24 cellular contexts compared by ENCODE assay signal in genomic region chr12:49883065-49883464, GRCh38. TPM values are rescaled to one million over a fixed set of nuclear protein-coding genes. Genes with fewer than 3 reads are reported as not detected.
DNase-seq lines count a peak whose midpoint lies in the region; ATAC-seq and TF ChIP-seq lines count a peak whose summit lies in the region.
"Had no signal": no experiment of that assay in that cellular context is flagged by ENCODE, and none has a peak within 500 bp of the region (broad histone marks: within the 10 kb centered on the region; RNA-seq: fewer than 3 reads in every experiment).

No MANE protein-coding gene starts in this region.

- peak; percentile 36 for TF ChIP-seq CTCF in BE2C (IDR thresholded peaks at IDR 0.05; ENCODE audit: low read depth, low read length)
- TF ChIP-seq CTCF in Panc1 (IDR thresholded peaks at IDR 0.05): no peak
- peak; percentile 42 for TF ChIP-seq CTCF in neural cell (IDR thresholded peaks at IDR 0.05; ENCODE audit: poor library complexity, severe bottlenecking)
- no peak for TF ChIP-seq CTCF in CD4-positive, alpha-beta T cell (IDR thresholded peaks at IDR 0.05)

- no peak for TF ChIP-seq EP300 in neural cell (conservative IDR thresholded peaks at IDR 0.05; ENCODE audit: poor library complexity, severe bottlenecking)

- peaks cover 24% of the 10 kb centered on the region for H3K4me1 ChIP-seq in BE2C
- H3K4me1 ChIP-seq in Panc1 (ENCODE audit: control insufficient read depth, insufficient read depth, low read length): 0 out of 2 replicates have a peak, but pooled peaks cover 4% of the 10 kb centered on the region
- peaks cover 38% of the 10 kb centered on the region for H3K4me1 ChIP-seq in ectodermal cell (ENCODE audit: control insufficient read depth, insufficient read depth, low read length)
- H3K4me1 ChIP-seq: gastrocnemius medialis, right atrium auricular region had no signal

- H3K9me2 ChIP-seq in neural cell (ENCODE audit: insufficient read depth, low read length): no peaks in the 10 kb centered on the region

- H3K4me3 ChIP-seq in BE2C (ENCODE audit: low read depth, low read length) (no peak overlapping the region), Panc1 (ENCODE audit: low read depth in 2 of 2, low read length in 2 of 2) (no peak overlapping the region), ectodermal cell (ENCODE audit: insufficient read depth, low read depth, low read length) (no peak overlapping the region), neural cell (ENCODE audit: low read length) (no peak overlapping the region)
- H3K4me3 ChIP-seq: A549, esophagus squamous epithelium, gastrocnemius medialis, lung, MG63, right atrium auricular region, SK-N-MC had no signal

- H3K27me3 ChIP-seq in BE2C: no peaks in the 10 kb centered on the region
- no peaks in the 10 kb centered on the region for H3K27me3 ChIP-seq in Panc1 (ENCODE audit: control insufficient read depth, insufficient read depth, low read length)
- H3K27me3 ChIP-seq in ectodermal cell (ENCODE audit: control insufficient read depth, insufficient read depth, low read length, poor library complexity, severe bottlenecking): no peaks in the 10 kb centered on the region
- H3K27me3 ChIP-seq in neural cell (ENCODE audit: insufficient read depth, low read depth, low read length): no peaks in the 10 kb centered on the region
- H3K27me3 ChIP-seq in CD4-positive, alpha-beta T cell (ENCODE audit: control insufficient read depth, insufficient read depth, low read length): peaks cover 22% of the 10 kb centered on the region
- H3K27me3 ChIP-seq: gastrocnemius medialis, right atrium auricular region had no signal

- H2AFZ ChIP-seq in neural cell (ENCODE audit: low read depth, low read length): peak overlapping the region; percentile 30

- WGBS in ectodermal cell, 2 experiments: 20% methylated on average over 8 of the region's 8 CpGs

- intact Hi-C loops in Panc1 (cut with micrococcal nuclease; ENCODE audit: unreplicated experiment): no loop called here
- intact Hi-C loops in CD4-positive, alpha-beta T cell (cut with DNase I, micrococcal nuclease): no loop called here
- intact Hi-C loops in left colon (cut with DNase I, micrococcal nuclease): no loop called here

- no peak for TF ChIP-seq RAD21 in neural cell (conservative IDR thresholded peaks at IDR 0.05)

- H3K36me3 Mint-ChIP-seq in CD4-positive, alpha-beta T cell (ENCODE audit: low read depth): no peaks in the 10 kb centered on the region

- no peaks in the 10 kb centered on the region for H3F3A ChIP-seq in neural cell (ENCODE audit: insufficient read depth, low read length, poor library complexity, severe bottlenecking)

- CTCF ChIA-PET in Panc1 (lab: Charles Lee): no interaction called here
- CTCF ChIA-PET in CD4-positive, alpha-beta T cell (lab: Charles Lee): no interaction called here

- H3K9ac ChIP-seq in neural cell (ENCODE audit: low read length): peak overlapping the region; percentile 30

- no TSS peak for BruUV-seq in Panc1 (replicated peaks; lab: Mats Ljungman, UMichigan)

- in situ Hi-C loops in Panc1 (cut with HindIII; ENCODE audit: low pct_unique_long_range_greater_than_20kb, low sequenced_read_pairs): no loop called here

- ATAC-seq in Panc1: 0 out of 2 replicates have a peak, but pooled peaks have one; percentile 48
- no peak for ATAC-seq in CD4-positive, alpha-beta T cell (ENCODE audit: poor library complexity)
- ATAC-seq in left colon: no peak
- ATAC-seq: gastrocnemius medialis had no signal

- H3K4me2 ChIP-seq in neural cell (ENCODE audit: low read length): no peak overlapping the region
- H3K4me2 ChIP-seq: A549 had no signal

- H4K20me1 ChIP-seq in neural cell (ENCODE audit: insufficient read depth): no peaks in the 10 kb centered on the region

- no peak overlapping the region for H3K27ac Mint-ChIP-seq in CD4-positive, alpha-beta T cell

- H3K27me3 Mint-ChIP-seq in CD4-positive, alpha-beta T cell: peaks cover 8% of the 10 kb centered on the region

- H3K4me1 Mint-ChIP-seq in CD4-positive, alpha-beta T cell (ENCODE audit: low read depth): no peaks in the 10 kb centered on the region

- H3K9me3 ChIP-seq in BE2C (no peaks in the 10 kb centered on the region), Panc1 (ENCODE audit: control insufficient read depth, insufficient read depth, low read depth, low read length) (no peaks in the 10 kb centered on the region), ectodermal cell (ENCODE audit: control insufficient read depth, low read length) (no peaks in the 10 kb centered on the region), neural cell (ENCODE audit: low read length) (no peaks in the 10 kb centered on the region)
- no peaks in the 10 kb centered on the region for H3K9me3 ChIP-seq in CD4-positive, alpha-beta T cell (ENCODE audit: control insufficient read depth, low read length)
- H3K9me3 ChIP-seq: esophagus squamous epithelium, gastrocnemius medialis, MG63, right atrium auricular region had no signal

- POLR2A ChIA-PET in Panc1 (lab: Charles Lee): interaction anchor here (0.5 to 0.7 kb wide), 2 partner anchors 10 to 202 kb away, joined by 3 to 5 read pairs; partner anchors contain the start of gene SMARCD1
- POLR2A ChIA-PET in CD4-positive, alpha-beta T cell (lab: Charles Lee): no interaction called here

- H3K27ac ChIP-seq in Panc1 (ENCODE audit: low read length) (no peak overlapping the region), ectodermal cell (ENCODE audit: insufficient read depth, low read depth, low read length, poor library complexity, severe bottlenecking) (peak overlapping the region; percentile 47), neural cell (ENCODE audit: low read length) (peak overlapping the region; percentile 27)
- no peak overlapping the region for H3K27ac ChIP-seq in CD4-positive, alpha-beta T cell (ENCODE audit: low read depth, low read length)
- H3K27ac ChIP-seq: A549, esophagus squamous epithelium, gastrocnemius medialis, right atrium auricular region, SK-N-MC had no signal

- no peak overlapping the region for H3K4me3 Mint-ChIP-seq in CD4-positive, alpha-beta T cell

- H3K36me3 ChIP-seq in BE2C (0 out of 2 replicates have a peak, but pooled peaks cover 3% of the 10 kb centered on the region), Panc1 (ENCODE audit: control insufficient read depth, insufficient read depth, low read length) (no peaks in the 10 kb centered on the region), ectodermal cell (ENCODE audit: control insufficient read depth, insufficient read depth, low read length) (no peaks in the 10 kb centered on the region), neural cell (ENCODE audit: insufficient read depth, low read length) (no peaks in the 10 kb centered on the region)
- H3K36me3 ChIP-seq: esophagus squamous epithelium, gastrocnemius medialis, MG63, right atrium auricular region had no signal

- DNase-seq in BE2C: peak; percentile 72
- DNase-seq in Panc1 (ENCODE audit: low read depth, low spot score): no peak
- DNase-seq in CD4-positive, alpha-beta T cell: no peak
- DNase-seq in NCI-H2081 (lab: John Stamatoyannopoulos, UW): no peak
- no peak for DNase-seq in GOT3 (lab: John Stamatoyannopoulos, UW)
- no peak for DNase-seq in left colon
- DNase-seq: activated naive CD4-positive, alpha-beta T cell treated with Interleukin-2 at 50 U/mL for 16 hours; activated T-cell treated with anti-CD3 and anti-CD28 coated beads, Interleukin-2, amount 50 U/mL, for 48 hours; amygdala; cerebellar nuclear complex; effector memory CD4-positive, alpha-beta T cell; esophagus squamous epithelium; gastrocnemius medialis; MG63; NCI-H1436; NCI-H2171; NCI-H524; stimulated activated CD4-positive, alpha-beta T cell treated with anti-CD3 and anti-CD28 coated beads, Interleukin-12 subunit alpha, Interleukin-12 subunit beta, amount 100 ng/mL, for 4 hours had no signal

- H3K9me3 Mint-ChIP-seq in CD4-positive, alpha-beta T cell: no peaks in the 10 kb centered on the region

- H3K79me2 ChIP-seq in neural cell (replicated peaks; ENCODE audit: insufficient read depth, low read length): no peaks in the 10 kb centered on the region

TF ChIP-seq in neural cell, 6 proteins besides CTCF, POLR2A, EP300 and RAD21 (continues in another document):
- TF ChIP-seq EZH2 (IDR thresholded peaks at IDR 0.05; ENCODE audit: borderline replicate concordance, insufficient read depth, low read length, poor library complexity, severe bottlenecking) (no peak), TAF1 (IDR thresholded peaks at IDR 0.05; ENCODE audit: low read depth) (no peak)

RNA-seq across cellular contexts. Expression of gene FAIM2, which starts 20.6 kb away (rescaled TPM):
- polyA plus RNA-seq in BE2C (2012; ENCODE audit: insufficient read depth, insufficient read length, low read depth): 226 TPM
- 0.49 TPM for total RNA-seq in Panc1 (2021; ENCODE audit: unreplicated experiment)
- polyA plus RNA-seq in Panc1 (2012; ENCODE audit: insufficient read length): 0.07 TPM
- 5.8 TPM for polyA plus RNA-seq in ectodermal cell (2013, experiment 1 of 4)
- polyA plus RNA-seq in ectodermal cell (2013, experiment 2 of 4): 5.1 TPM
- 4.5 TPM for polyA plus RNA-seq in ectodermal cell (2013, experiment 3 of 4)
- 4.7 TPM for polyA plus RNA-seq in ectodermal cell (2013, experiment 4 of 4)
- polyA plus RNA-seq in neural cell: 4.0 and 5.3 TPM in 2 replicates
- 6.6 and 11.1 TPM in 2 replicates for polyA minus RNA-seq in neural cell
- not detected for total RNA-seq in CD4-positive, alpha-beta T cell
- total RNA-seq in left colon: 1 to 10 TPM; 1.2 to 2.3 TPM

RNA-seq across cellular contexts. Expression of gene BCDIN3D, which starts 40.2 kb away (rescaled TPM):
- 10.0 TPM for polyA plus RNA-seq in BE2C (2012; ENCODE audit: insufficient read depth, insufficient read length, low read depth)
- 4.8 TPM for total RNA-seq in Panc1 (2021; ENCODE audit: unreplicated experiment)
- 4.2 TPM for polyA plus RNA-seq in Panc1 (2012; ENCODE audit: insufficient read length)
- 6.6 TPM for polyA plus RNA-seq in ectodermal cell (2013, experiment 1 of 4)
- polyA plus RNA-seq in ectodermal cell (2013, experiment 2 of 4): 6.1 TPM
- polyA plus RNA-seq in ectodermal cell (2013, experiment 3 of 4): 4.8 TPM
- polyA plus RNA-seq in ectodermal cell (2013, experiment 4 of 4): 5.6 TPM
- 10.0 and 11.0 TPM in 2 replicates for polyA plus RNA-seq in neural cell
- polyA minus RNA-seq in neural cell: 10.5 and 12.8 TPM in 2 replicates
- 1 to 10 TPM; 2.8 to 3.9 TPM for total RNA-seq in CD4-positive, alpha-beta T cell
- 1 to 10 TPM; 2.7 to 4.7 TPM for total RNA-seq in left colon

RNA-seq across cellular contexts. Expression of gene NCKAP5L, which starts 54.9 kb away (rescaled TPM):
- 65.3 TPM for polyA plus RNA-seq in BE2C (2012; ENCODE audit: insufficient read depth, insufficient read length, low read depth)
- 17.3 TPM for total RNA-seq in Panc1 (2021; ENCODE audit: unreplicated experiment)
- 16.5 TPM for polyA plus RNA-seq in Panc1 (2012; ENCODE audit: insufficient read length)
- polyA plus RNA-seq in ectodermal cell (2013, experiment 1 of 4): 22.0 TPM
- 22.0 TPM for polyA plus RNA-seq in ectodermal cell (2013, experiment 2 of 4)
- polyA plus RNA-seq in ectodermal cell (2013, experiment 3 of 4): 17.2 TPM
- polyA plus RNA-seq in ectodermal cell (2013, experiment 4 of 4): 19.2 TPM
- polyA plus RNA-seq in neural cell: 6.2 and 6.5 TPM in 2 replicates
- 25.2 and 27.0 TPM in 2 replicates for polyA minus RNA-seq in neural cell
- total RNA-seq in CD4-positive, alpha-beta T cell: 1 to 10 TPM; 9.2 to 9.8 TPM
- total RNA-seq in left colon: 1 to 10 TPM; 3.7 to 4.8 TPM

Comparison
In these comparisons a context has a peak if more than half of its experiments do, and no peak if none do; other contexts are left out.
1. CTCF ChIP-seq: peak in BE2C (single experiment) and neural cell (single experiment); none in Panc1 (single experiment) and CD4-positive, alpha-beta T cell (single experiment).
2. H3K27ac ChIP-seq: peak in ectodermal cell (single experiment) and neural cell (single experiment); none in Panc1 (single experiment) and CD4-positive, alpha-beta T cell (single experiment).